Comparison of ENCODE assay signal across 27 cellular contexts in the genomic region with DNA sequence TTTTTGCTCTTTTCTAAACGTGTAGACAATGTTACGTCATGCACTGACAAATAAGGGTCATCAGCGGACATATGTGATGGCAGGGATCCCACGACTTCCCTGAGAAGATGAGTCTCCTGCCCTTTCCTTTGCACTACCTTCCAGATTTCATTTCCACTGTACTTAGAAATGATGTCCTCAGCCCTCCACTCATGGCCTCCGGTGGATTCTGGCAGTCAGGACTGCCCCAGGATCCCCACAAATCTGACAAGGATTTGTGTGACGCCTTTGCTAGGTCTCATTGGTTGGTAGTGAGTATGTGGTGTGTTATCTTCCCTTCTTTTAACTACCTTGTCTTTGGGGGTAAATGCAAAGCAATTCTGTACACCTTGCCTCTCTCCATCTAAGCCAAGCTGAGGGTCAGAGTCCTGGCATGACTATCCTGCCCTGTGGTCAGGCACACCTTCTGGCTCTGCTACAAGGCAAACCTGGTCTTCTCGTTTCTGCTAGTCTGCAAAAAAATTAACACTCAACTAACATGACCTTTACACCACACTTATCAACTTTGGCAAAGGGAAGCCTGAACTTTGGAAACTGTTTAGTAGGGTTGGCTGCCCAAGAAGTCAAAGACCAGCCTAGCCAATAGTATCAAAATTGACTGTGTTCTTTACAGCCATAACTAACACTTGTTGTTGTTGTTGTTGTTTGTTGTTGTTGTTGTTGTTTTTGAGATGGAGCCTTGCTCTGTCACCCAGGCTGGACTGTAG.
"Had no signal": no experiment of that assay in that cellular context is flagged by ENCODE, and none has a peak within 500 bp of the region (broad histone marks: within the 10 kb centered on the region; RNA-seq: fewer than 3 reads in every experiment).

No MANE protein-coding gene starts in this region.

- H3K36me3 ChIP-seq: ovary, thyroid gland had no signal

- H3K27me3 ChIP-seq: esophagus squamous epithelium, heart right ventricle, ovary, thyroid gland, vagina had no signal

- H3K9me3 ChIP-seq: esophagus squamous epithelium, heart right ventricle, ovary, thyroid gland, vagina had no signal

- H3K4me1 ChIP-seq: esophagus squamous epithelium, heart right ventricle, thyroid gland, vagina had no signal

- H3K27ac ChIP-seq: coronary artery, esophagus squamous epithelium, heart right ventricle, ovary, thyroid gland, vagina had no signal

- DNase-seq: dermis blood vessel endothelial cell; effector memory CD8-positive, alpha-beta T cell; erythroblast; esophagus squamous epithelium; foreskin melanocyte; glutamatergic neuron; heart right ventricle; hippocampal formation; islet precursor cell; kidney glomerular epithelial cell; mesenchymal stem cell; naive thymus-derived CD8-positive, alpha-beta T cell; occipital lobe; ovary; retina; stimulated activated CD4-positive, alpha-beta T cell treated with anti-CD3 and anti-CD28 coated beads, Interleukin-12 subunit alpha, Interleukin-12 subunit beta, amount 100 ng/mL, for 4 hours; stimulated activated CD4-positive, alpha-beta T cell treated with anti-CD3 and anti-CD28 coated beads, Interleukin-1b, Interleukin-23, amount 100 ng/mL, for 48 hours; stimulated activated CD4-positive, alpha-beta T cell treated with anti-CD3 and anti-CD28 coated beads, Interleukin-4, amount 100 ng/mL, for 1 hour; stimulated activated CD8-positive, alpha-beta memory T cell treated with anti-CD3 and anti-CD28 coated beads, Interleukin-4, amount 100 ng/mL, for 48 hours; stimulated activated naive CD4-positive, alpha-beta T cell; stimulated activated naive CD8-positive, alpha-beta T cell treated with anti-CD3 and anti-CD28 coated beads, Interleukin-15, amount 100 ng/mL, for 72 hours; thyroid gland; trophoblast cell had no signal

- H3K4me2 ChIP-seq: smooth muscle cell had no signal

- ATAC-seq: effector memory CD8-positive, alpha-beta T cell; heart right ventricle; naive thymus-derived CD8-positive, alpha-beta T cell; stimulated activated naive CD8-positive, alpha-beta T cell treated with anti-CD3 and anti-CD28 coated beads, Interleukin-15, amount 100 ng/mL, for 72 hours had no signal

- H3K4me3 ChIP-seq: coronary artery, esophagus squamous epithelium, heart right ventricle, ovary, smooth muscle cell, thyroid gland, vagina had no signal

- FAIRE-seq: endometrium had no signal
